ENCODE assay signal across 1 cellular context in genomic region chr2:52956115-52956514, GRCh38.
TF ChIP-seq lines count a peak whose summit lies in the region.

No MANE protein-coding gene starts in this region.

TF ChIP-seq in IMR-90, 13 proteins besides CTCF, POLR2A, EP300 and RAD21 (continued from another document):
- TF ChIP-seq MAZ (IDR thresholded peaks at IDR 0.05; ENCODE audit: borderline replicate concordance, low read depth, low read length), result no peak
- no peak for TF ChIP-seq MAFK (IDR thresholded peaks at IDR 0.05; ENCODE audit: low read depth, low read length)
